8 cellular contexts compared by ENCODE assay signal in the genomic region with DNA sequence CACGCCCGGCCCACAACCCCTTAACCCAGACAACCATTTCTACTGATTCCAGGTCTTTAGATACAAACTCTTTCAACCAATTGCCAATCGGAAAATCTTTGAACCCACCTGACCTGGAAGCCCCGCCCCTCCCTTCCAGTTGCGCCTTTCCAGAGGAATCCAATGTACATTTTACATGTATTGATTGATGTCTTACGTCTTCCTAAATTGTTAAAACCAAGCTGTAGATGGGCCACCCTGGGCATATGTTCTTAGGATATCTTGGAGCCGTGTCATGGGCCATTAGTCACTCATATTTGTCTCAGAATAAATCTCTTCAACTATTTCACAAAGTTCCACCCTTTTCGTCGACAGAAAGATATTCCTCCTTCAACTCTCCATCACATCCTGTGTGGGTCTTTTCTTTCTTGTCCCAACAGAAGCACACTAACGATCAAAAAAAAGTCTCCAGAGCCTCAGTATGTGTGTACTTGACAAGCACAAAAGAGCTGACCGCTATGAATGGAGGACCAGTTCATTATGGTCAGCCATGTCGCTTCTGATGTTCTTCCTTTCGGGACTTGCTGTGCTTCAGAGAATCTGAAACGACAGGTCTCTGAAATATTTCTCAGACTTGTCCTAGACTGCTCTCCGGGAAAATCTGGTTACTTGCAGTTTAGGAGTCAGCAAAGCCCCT. TPM values are rescaled to one million over a fixed set of nuclear protein-coding genes. Genes with fewer than 3 reads are reported as not detected.
DNase-seq lines count a peak whose midpoint lies in the region; ATAC-seq and TF ChIP-seq lines count a peak whose summit lies in the region.

No MANE protein-coding gene starts in this region.

- H3K9ac ChIP-seq in HUES64 (ENCODE audit: low read depth, low read length) (peak overlapping the region; percentile 91), muscle layer of colon (ENCODE audit: low read length) (peak overlapping the region; percentile 32)

- H3K27me3 ChIP-seq in HUES64 (ENCODE audit: insufficient read depth, low read length) (no peaks in the 10 kb centered on the region), muscle layer of colon (ENCODE audit: control insufficient read depth in 1 of 2, insufficient read depth in 2 of 2, low read length in 2 of 2) (no peaks in the 10 kb centered on the region)

- peak; percentile 17 for ATAC-seq in GM18867 (IDR thresholded peaks at IDR 0.05; ENCODE audit: unreplicated experiment)

- no peaks in the 10 kb centered on the region for H3K9me3 ChIP-seq in HUES64 (ENCODE audit: insufficient read depth, low read depth, low read length)
- H3K9me3 ChIP-seq in muscle layer of colon (ENCODE audit: low read length), result peaks cover 3% of the 10 kb centered on the region

- peaks cover 9% of the 10 kb centered on the region; the same call in 1 of the 2 replicates for H3K4me1 ChIP-seq in HUES64 (ENCODE audit: insufficient read depth, low read length)
- H3K4me1 ChIP-seq in muscle layer of colon (ENCODE audit: insufficient read depth, low read length), result peaks cover 17% of the 10 kb centered on the region

- TF ChIP-seq CTCF in 22Rv1 (IDR thresholded peaks at IDR 0.05), result no peak

- 38% methylated on average over 15 of the region's 15 CpGs for WGBS in HUES64

- H3K4me3 ChIP-seq in HUES64 (ENCODE audit: low read length) (peak overlapping the region; percentile 81), muscle layer of colon (ENCODE audit: low read depth in 1 of 2, low read length in 2 of 2) (peak overlapping the region; percentile 71 to 80)

- DNase-seq in caudate nucleus (lab: John Stamatoyannopoulos, UW) (peak in 1 of 61 donors; percentile 17), RKO (ENCODE audit: low spot score) (no peak), NAMALWA (ENCODE audit: low spot score) (no peak)
- no peak for DNase-seq in stimulated activated naive CD4-positive, alpha-beta T cell (lab: John Stamatoyannopoulos, UW)

- H3K27ac ChIP-seq in 22Rv1 (peak overlapping the region; percentile 73), HUES64 (ENCODE audit: low read depth, low read length) (peak overlapping the region; percentile 72), caudate nucleus (ENCODE audit: low read depth, low read length) (peak overlapping the region; percentile 11), muscle layer of colon (ENCODE audit: low read depth, low read length) (peak overlapping the region; percentile 48)

- H3K36me3 ChIP-seq in HUES64 (ENCODE audit: insufficient read depth, low read length), result peaks cover 12% of the 10 kb centered on the region
- peaks cover 9% of the 10 kb centered on the region for H3K36me3 ChIP-seq in muscle layer of colon (ENCODE audit: insufficient read depth, low read length)

RNA-seq across cellular contexts. Expression of a gene that starts 0.6 kb away (rescaled TPM):
- 9.7 TPM for polyA plus RNA-seq in HUES64 (2013, experiment 1 of 2)
- polyA plus RNA-seq in HUES64 (2013, experiment 2 of 2), result 13.6 TPM

RNA-seq across cellular contexts. Expression of a gene that starts 22.4 kb away (rescaled TPM):
- 0.30 TPM for polyA plus RNA-seq in HUES64 (2013, experiment 1 of 2)
- polyA plus RNA-seq in HUES64 (2013, experiment 2 of 2), result 0.38 TPM

RNA-seq across cellular contexts. Expression of a gene that starts 23.6 kb away (rescaled TPM):
- polyA plus RNA-seq in HUES64 (2013, experiment 1 of 2), result 4.6 TPM
- polyA plus RNA-seq in HUES64 (2013, experiment 2 of 2), result 4.7 TPM

RNA-seq across cellular contexts. Expression of a gene that starts 42.8 kb away (rescaled TPM):
- polyA plus RNA-seq in HUES64 (2013, experiment 1 of 2), result 5.9 TPM
- polyA plus RNA-seq in HUES64 (2013, experiment 2 of 2), result 6.5 TPM

RNA-seq across cellular contexts. Expression of a gene that starts 44.9 kb away (rescaled TPM):
- polyA plus RNA-seq in HUES64 (2013, experiment 1 of 2), result 5.3 TPM
- 6.4 TPM for polyA plus RNA-seq in HUES64 (2013, experiment 2 of 2)

Comparison
In these comparisons a context has a peak if more than half of its experiments do, and no peak if none do; other contexts are left out.
1. H3K27ac ChIP-seq: peak in every context shown above with its lines; median percentile 73 in 22Rv1; 72 in HUES64; 48 in muscle layer of colon; 11 in caudate nucleus.